In the genomic region with DNA sequence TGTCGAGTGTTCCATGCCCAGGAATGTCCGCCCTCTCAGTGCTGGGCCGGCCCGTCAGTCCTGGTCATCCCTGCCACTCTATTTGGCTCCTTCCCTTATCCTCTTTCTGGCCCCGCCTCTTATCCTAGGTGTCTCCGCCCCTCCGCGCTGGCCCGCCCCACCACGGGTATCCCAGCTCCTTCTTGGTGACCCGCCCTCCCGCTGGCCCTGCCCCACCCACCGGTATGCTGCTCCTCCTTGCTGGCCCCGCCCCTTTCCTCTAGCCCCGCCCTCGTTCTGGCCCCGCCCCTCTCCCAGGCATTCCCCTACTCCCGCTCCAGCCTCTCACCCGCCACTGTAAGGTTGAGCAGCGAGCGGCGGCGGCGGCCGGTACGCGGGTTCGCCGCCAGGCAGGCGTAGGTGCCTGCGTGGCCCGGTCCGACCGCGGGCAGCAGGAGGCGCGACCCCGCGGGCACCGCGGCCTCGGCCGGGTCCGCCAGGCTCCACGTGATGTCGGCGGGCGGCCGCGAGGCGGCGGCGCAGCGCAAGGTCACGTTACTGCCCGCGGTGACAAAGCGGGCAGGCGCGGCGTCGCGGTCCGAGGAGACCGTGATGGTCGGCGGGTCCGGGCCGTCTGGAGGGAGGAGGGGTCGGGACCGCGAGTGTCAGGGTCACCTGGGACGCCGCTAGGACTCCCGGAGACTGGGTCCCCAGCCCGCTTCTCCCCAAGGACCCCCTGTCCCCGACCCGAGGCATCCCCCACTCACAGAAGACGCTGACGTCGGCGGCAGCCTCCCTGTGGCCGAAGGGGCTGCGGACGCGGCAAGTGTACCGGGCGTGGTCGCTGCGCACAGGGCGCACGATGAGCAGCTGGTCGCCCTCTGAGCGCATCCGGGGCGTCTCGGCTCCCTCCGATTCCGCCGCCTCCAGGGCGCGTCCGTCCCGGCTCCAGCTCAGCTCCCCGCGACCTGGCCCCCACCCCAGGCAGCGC, we compare ENCODE assay signal across 8 cellular contexts. TPM values are rescaled to one million over a fixed set of nuclear protein-coding genes. Genes with fewer than 3 reads are reported as not detected.
A peak's percentile ranks its signal among the peaks of the same experiment; 100 is the strongest.
DNase-seq lines count a peak whose midpoint lies in the region; ATAC-seq, FAIRE-seq and TF ChIP-seq lines count a peak whose summit lies in the region.

No MANE protein-coding gene starts in this region.

- peaks cover 19% of the 10 kb centered on the region for H3K27me3 Mint-ChIP-seq in T-helper 1 cell treated with Interleukin-12 subunit alpha and Interleukin-12 subunit beta and Interleukin-4 antibody, amounts not matched to agents 30 μg/mL and 1 μg/mL, for 36 hours (ENCODE audit: low read depth)

- ATAC-seq in GM21515 (IDR thresholded peaks at IDR 0.05; ENCODE audit: unreplicated experiment) (peak; percentile 45), left ventricle myocardium superior (peak; percentile 96), upper lobe of right lung (peak; percentile 97)

- DNase-seq in D721Med (ENCODE audit: insufficient read length, low spot score) = peak; percentile 90
- DNase-seq in Jurkat, Clone E6-1 (ENCODE audit: low read depth, low spot score) = peak; percentile 82
- DNase-seq in amygdala (lab: John Stamatoyannopoulos, UW) = peak in 55 of 56 donors; percentile 51 to 99 (median 86)
- peak; percentile 98 for DNase-seq in left ventricle myocardium superior
- peak; percentile 97 for DNase-seq in prostate gland (ENCODE audit: low spot score)
- peak; percentile 100 for DNase-seq in upper lobe of right lung

- H3K36me3 Mint-ChIP-seq in T-helper 1 cell treated with Interleukin-12 subunit alpha and Interleukin-12 subunit beta and Interleukin-4 antibody, amounts not matched to agents 30 μg/mL and 1 μg/mL, for 36 hours (ENCODE audit: low read depth) = peaks cover 3% of the 10 kb centered on the region

- peak overlapping the region; percentile 97 for H3K4me3 Mint-ChIP-seq in T-helper 1 cell treated with Interleukin-12 subunit alpha and Interleukin-12 subunit beta and Interleukin-4 antibody, amounts not matched to agents 30 μg/mL and 1 μg/mL, for 36 hours

- H3K36me3 ChIP-seq in prostate gland (no peaks in the 10 kb centered on the region), upper lobe of right lung (peaks cover 2% of the 10 kb centered on the region)

- peaks cover 11% of the 10 kb centered on the region for H3K4me1 Mint-ChIP-seq in T-helper 1 cell treated with Interleukin-12 subunit alpha and Interleukin-12 subunit beta and Interleukin-4 antibody, amounts not matched to agents 30 μg/mL and 1 μg/mL, for 36 hours (ENCODE audit: low read depth)

- H3K27me3 ChIP-seq in prostate gland (replicated peaks; ENCODE audit: insufficient read depth) (no peaks in the 10 kb centered on the region), upper lobe of right lung (no peaks in the 10 kb centered on the region)

- peak; percentile 39 for TF ChIP-seq POLR2A in prostate gland (IDR thresholded peaks at IDR 0.05)

- H3K27ac ChIP-seq in prostate gland (peak overlapping the region; percentile 53 to 58), upper lobe of right lung (no peak overlapping the region)

- H3K9me3 Mint-ChIP-seq in T-helper 1 cell treated with Interleukin-12 subunit alpha and Interleukin-12 subunit beta and Interleukin-4 antibody, amounts not matched to agents 30 μg/mL and 1 μg/mL, for 36 hours = no peaks in the 10 kb centered on the region

- 1% methylated on average over 98 of the region's 107 CpGs for WGBS in prostate gland

- H3K9me3 ChIP-seq in prostate gland (no peaks in the 10 kb centered on the region), upper lobe of right lung (no peaks in the 10 kb centered on the region)

- intact Hi-C loops in left ventricle myocardium superior (cut with micrococcal nuclease) (loop anchor here (10.0 kb wide), 1 partner anchor 95 kb away; no protein-coding TSS in a partner anchor), prostate gland (cut with DNase I) (loop anchor here (2.0 to 5.0 kb wide), 4 partner anchors 27 to 317 kb away; a partner anchor contains a TSS), upper lobe of right lung (cut with DNase I) (no loop called here)

- peak overlapping the region; percentile 59 for H3K4me3 ChIP-seq in Jurkat, Clone E6-1 (ENCODE audit: low read length)
- H3K4me3 ChIP-seq in prostate gland (peak overlapping the region; percentile 43 to 52), upper lobe of right lung (peak overlapping the region; percentile 71)

- TF ChIP-seq CTCF in D721Med (IDR thresholded peaks at IDR 0.05; ENCODE audit: insufficient read depth, missing control alignments) (peak; percentile 20), prostate gland (IDR thresholded peaks at IDR 0.05) (peak in 2 of 4 experiments; percentile 45 to 74), upper lobe of right lung (IDR thresholded peaks at IDR 0.05) (peak; percentile 18)

- no peak for FAIRE-seq in D721Med (lab: Jason Lieb, UNC)

- no peaks in the 10 kb centered on the region for H3K4me1 ChIP-seq in prostate gland (replicated peaks)
- peaks cover 11% of the 10 kb centered on the region for H3K4me1 ChIP-seq in upper lobe of right lung

- H3K27ac Mint-ChIP-seq in T-helper 1 cell treated with Interleukin-12 subunit alpha and Interleukin-12 subunit beta and Interleukin-4 antibody, amounts not matched to agents 30 μg/mL and 1 μg/mL, for 36 hours = peak overlapping the region; percentile 89

RNA-seq across cellular contexts. Expression of a gene that starts 2.0 kb away (rescaled TPM):
- 2.4 TPM for polyA plus RNA-seq in Jurkat, Clone E6-1 (2012; ENCODE audit: insufficient read depth, insufficient read length)
- total RNA-seq in left ventricle myocardium superior (0.77 TPM), prostate gland (1 to 10 TPM; 2.3 to 9.9 TPM), upper lobe of right lung (2.1 TPM)

RNA-seq across cellular contexts. Expression of a gene that starts 26.2 kb away (rescaled TPM):
- 160 TPM for polyA plus RNA-seq in Jurkat, Clone E6-1 (2012; ENCODE audit: insufficient read depth, insufficient read length)
- total RNA-seq in left ventricle myocardium superior (448 TPM), prostate gland (100 to 1,000 TPM in 1 of 2 donors, 10 to 100 TPM in 1; 82.8 to 118 TPM), upper lobe of right lung (54.5 TPM)

RNA-seq across cellular contexts. Expression of a gene that starts 28.5 kb away (rescaled TPM):
- polyA plus RNA-seq in Jurkat, Clone E6-1 (2012; ENCODE audit: insufficient read depth, insufficient read length) = not detected
- total RNA-seq in left ventricle myocardium superior = not detected
- 10 to 100 TPM in 1 of 2 donors, not detected in 1; 12.6 TPM for total RNA-seq in prostate gland
- not detected for total RNA-seq in upper lobe of right lung

RNA-seq across cellular contexts. Expression of a gene that starts 28.8 kb away (rescaled TPM):
- polyA plus RNA-seq in Jurkat, Clone E6-1 (2012; ENCODE audit: insufficient read depth, insufficient read length) = 2.6 TPM
- total RNA-seq in left ventricle myocardium superior = not detected
- 1 to 10 TPM in 1 of 2 donors, not detected in 1; 4.2 TPM for total RNA-seq in prostate gland
- 0.64 TPM for total RNA-seq in upper lobe of right lung

RNA-seq across cellular contexts. Expression of a gene that starts 32.5 kb away (rescaled TPM):
- polyA plus RNA-seq in Jurkat, Clone E6-1 (2012; ENCODE audit: insufficient read depth, insufficient read length) = 18.4 TPM
- total RNA-seq in left ventricle myocardium superior = 0.99 TPM
- 1 to 10 TPM in 1 of 2 donors, not detected in 1; 1.8 TPM for total RNA-seq in prostate gland
- 25.1 TPM for total RNA-seq in upper lobe of right lung

Comparison
In these comparisons a context has a peak if more than half of its experiments do, and no peak if none do; other contexts are left out.
1. ATAC-seq: peak in every context shown above with its lines; median percentile 97 in upper lobe of right lung; 96 in left ventricle myocardium superior; 45 in GM21515.